In genomic region chr13:100451923-100452322, GRCh38 we compare ENCODE assay signal across 28 cellular contexts.
A peak's percentile ranks its signal among the peaks of the same experiment; 100 is the strongest.
DNase-seq lines count a peak whose midpoint lies in the region; ATAC-seq, FAIRE-seq and TF ChIP-seq lines count a peak whose summit lies in the region.
"Had no signal": no experiment of that assay in that cellular context is flagged by ENCODE, and none has a peak within 500 bp of the region (broad histone marks: within the 10 kb centered on the region; RNA-seq: fewer than 3 reads in every experiment).

No MANE protein-coding gene starts in this region.

- POLR2A ChIA-PET in activated CD8-positive, alpha-beta T cell treated with anti-CD3 and anti-CD28 coated beads, Interleukin-2, amount 10 ng/mL, durations not matched to agents 7 days and 5 days (lab: Charles Lee) = no interaction called here
- POLR2A ChIA-PET in activated CD8-positive, alpha-beta T cell treated with anti-CD3 and anti-CD28 coated beads for 36 hours (lab: Charles Lee) = no interaction called here
- POLR2A ChIA-PET in HEK293 (lab: Yijun Ruan, JAX) = no interaction called here

- no peaks in the 10 kb centered on the region for H3K4me1 ChIP-seq in HEK293 (ENCODE audit: control insufficient read depth, insufficient read depth, low read length)
- H3K4me1 ChIP-seq in neural progenitor cell = no peaks in the 10 kb centered on the region
- H3K4me1 ChIP-seq: BE2C, SJCRH30 had no signal

- no peaks in the 10 kb centered on the region for H3K27me3 ChIP-seq in neural progenitor cell
- H3K27me3 ChIP-seq: BE2C, MG63, SJCRH30 had no signal

- no peak overlapping the region for H3K4me3 Mint-ChIP-seq in activated CD8-positive, alpha-beta T cell treated with anti-CD3 and anti-CD28 coated beads, Interleukin-2, amount 10 ng/mL, durations not matched to agents 7 days and 5 days
- H3K4me3 Mint-ChIP-seq in activated CD8-positive, alpha-beta T cell treated with anti-CD3 and anti-CD28 coated beads for 36 hours = no peak overlapping the region
- H3K4me3 Mint-ChIP-seq in endothelial cell (ENCODE audit: unreplicated experiment) (peak overlapping the region; percentile 76), neural progenitor cell (no peak overlapping the region)
- H3K4me3 Mint-ChIP-seq: CD14-positive monocyte; CD8-positive, alpha-beta memory T cell had no signal

- H2AFZ ChIP-seq in neural progenitor cell (replicated peaks) = no peak overlapping the region
- H2AFZ ChIP-seq: PC-9 had no signal

- H3K36me3 ChIP-seq in HEK293 (ENCODE audit: control insufficient read depth in 2 of 2, insufficient read depth in 1 of 2, low read length in 2 of 2) (no peaks in the 10 kb centered on the region), neural progenitor cell (no peaks in the 10 kb centered on the region)
- H3K36me3 ChIP-seq: BE2C, MG63, SJCRH30 had no signal

- H3K4me1 Mint-ChIP-seq in activated CD8-positive, alpha-beta T cell treated with anti-CD3 and anti-CD28 coated beads, Interleukin-2, amount 10 ng/mL, durations not matched to agents 7 days and 5 days (ENCODE audit: low read depth) = peaks cover 10% of the 10 kb centered on the region
- peaks cover 11% of the 10 kb centered on the region for H3K4me1 Mint-ChIP-seq in activated CD8-positive, alpha-beta T cell treated with anti-CD3 and anti-CD28 coated beads for 36 hours (ENCODE audit: low read depth)
- H3K4me1 Mint-ChIP-seq in endothelial cell (ENCODE audit: unreplicated experiment) = peaks cover 5% of the 10 kb centered on the region
- H3K4me1 Mint-ChIP-seq in neural progenitor cell = peaks cover 8% of the 10 kb centered on the region
- H3K4me1 Mint-ChIP-seq: CD14-positive monocyte had no signal

- no peak for ATAC-seq in activated CD8-positive, alpha-beta T cell treated with anti-CD3 and anti-CD28 coated beads, Interleukin-2, amount 10 ng/mL, durations not matched to agents 7 days and 5 days
- ATAC-seq in activated CD8-positive, alpha-beta T cell treated with anti-CD3 and anti-CD28 coated beads for 36 hours = no peak
- ATAC-seq: HCT116, Right ventricle myocardium inferior had no signal

- no peaks in the 10 kb centered on the region for H3K9me3 Mint-ChIP-seq in activated CD8-positive, alpha-beta T cell treated with anti-CD3 and anti-CD28 coated beads, Interleukin-2, amount 10 ng/mL, durations not matched to agents 7 days and 5 days (ENCODE audit: insufficient read depth)
- no peaks in the 10 kb centered on the region for H3K9me3 Mint-ChIP-seq in activated CD8-positive, alpha-beta T cell treated with anti-CD3 and anti-CD28 coated beads for 36 hours
- H3K9me3 Mint-ChIP-seq in endothelial cell (ENCODE audit: unreplicated experiment) (no peaks in the 10 kb centered on the region), neural progenitor cell (peaks cover 2% of the 10 kb centered on the region)
- H3K9me3 Mint-ChIP-seq: CD8-positive, alpha-beta memory T cell had no signal

- TF ChIP-seq CTCF in activated CD8-positive, alpha-beta T cell treated with anti-CD3 and anti-CD28 coated beads for 36 hours (IDR thresholded peaks at IDR 0.05) = no peak
- TF ChIP-seq CTCF in HEK293 (tag by site-specific recombination; IDR thresholded peaks at IDR 0.05) (no peak), endothelial cell (IDR thresholded peaks at IDR 0.05; ENCODE audit: unreplicated experiment) (no peak), neural progenitor cell (IDR thresholded peaks at IDR 0.05) (no peak)

- no peak for DNase-seq in activated CD8-positive, alpha-beta T cell treated with anti-CD3 and anti-CD28 coated beads, Interleukin-2, amount 10 ng/mL, durations not matched to agents 7 days and 5 days
- DNase-seq in activated CD8-positive, alpha-beta T cell treated with anti-CD3 and anti-CD28 coated beads for 36 hours = no peak
- no peak for DNase-seq in endothelial cell (ENCODE audit: low spot score)
- no peak for DNase-seq in neural progenitor cell (ENCODE audit: low spot score)
- no peak for DNase-seq in urothelium cell line (ENCODE audit: low spot score)
- no peak for DNase-seq in NCI-H1436 treated with DMSO at 0.1 percent for 48 hours (lab: John Stamatoyannopoulos, UW)
- no peak for DNase-seq in NCI-H2196 (lab: John Stamatoyannopoulos, UW; ENCODE audit: unreplicated experiment)
- DNase-seq: 8988T; ACHN; BE2C; CD8-positive, alpha-beta memory T cell; GOT3; IMR-90; KG1; MG63; NCI-H1105 treated with DMSO at 0.1 percent for 48 hours; NCI-H2029; NCI-H446 treated with DMSO at 0.1 percent for 48 hours; NCI-H526; NK-92 treated with Interleukin-12 subunit alpha and Interleukin-12 subunit beta, amount 100 ng/mL, for 24 hours; PC-9; SJCRH30 had no signal

- intact Hi-C loops in activated CD8-positive, alpha-beta T cell treated with anti-CD3 and anti-CD28 coated beads for 36 hours (cut with micrococcal nuclease) = no loop called here

- no peak for FAIRE-seq in urothelium cell line (lab: Jason Lieb, UNC)
- FAIRE-seq: D721Med, GM18507 had no signal

- H3K9me3 ChIP-seq in HEK293 (ENCODE audit: control insufficient read depth, insufficient read depth, low read depth, low read length) (no peaks in the 10 kb centered on the region), neural progenitor cell (ENCODE audit: low read depth) (no peaks in the 10 kb centered on the region)
- H3K9me3 ChIP-seq: BE2C, MG63, SJCRH30 had no signal

- H3K4me2 ChIP-seq in neural progenitor cell = no peak overlapping the region
- H3K4me2 ChIP-seq: PC-9 had no signal

- H3K27ac Mint-ChIP-seq in activated CD8-positive, alpha-beta T cell treated with anti-CD3 and anti-CD28 coated beads, Interleukin-2, amount 10 ng/mL, durations not matched to agents 7 days and 5 days = peak overlapping the region; percentile 64
- no peak overlapping the region for H3K27ac Mint-ChIP-seq in activated CD8-positive, alpha-beta T cell treated with anti-CD3 and anti-CD28 coated beads for 36 hours
- H3K27ac Mint-ChIP-seq in endothelial cell (ENCODE audit: unreplicated experiment) (peak overlapping the region; percentile 65), neural progenitor cell (peak overlapping the region; percentile 67)

- H3K4me3 ChIP-seq in HEK293 (ENCODE audit: low read depth, low read length) = no peak overlapping the region
- H3K4me3 ChIP-seq in neural progenitor cell = no peak overlapping the region
- H3K4me3 ChIP-seq: MG63, PC-9, SJCRH30 had no signal

- CTCF ChIA-PET in activated CD8-positive, alpha-beta T cell treated with anti-CD3 and anti-CD28 coated beads, Interleukin-2, amount 10 ng/mL, durations not matched to agents 7 days and 5 days (lab: Charles Lee) = no interaction called here
- CTCF ChIA-PET in activated CD8-positive, alpha-beta T cell treated with anti-CD3 and anti-CD28 coated beads for 36 hours (lab: Charles Lee) = no interaction called here
- CTCF ChIA-PET in HEK293 (lab: Yijun Ruan, JAX) = no interaction called here

- no peaks in the 10 kb centered on the region for H4K20me1 ChIP-seq in neural progenitor cell (ENCODE audit: low read depth)

- H3K9ac ChIP-seq in neural progenitor cell = no peak overlapping the region

- no peaks in the 10 kb centered on the region for H3F3A ChIP-seq in neural progenitor cell (ENCODE audit: low read depth)

- no peaks in the 10 kb centered on the region for H3K27me3 Mint-ChIP-seq in activated CD8-positive, alpha-beta T cell treated with anti-CD3 and anti-CD28 coated beads, Interleukin-2, amount 10 ng/mL, durations not matched to agents 7 days and 5 days (ENCODE audit: low read depth)
- H3K27me3 Mint-ChIP-seq in activated CD8-positive, alpha-beta T cell treated with anti-CD3 and anti-CD28 coated beads for 36 hours = no peaks in the 10 kb centered on the region
- H3K27me3 Mint-ChIP-seq in endothelial cell (ENCODE audit: unreplicated experiment) (peaks cover 14% of the 10 kb centered on the region), neural progenitor cell (ENCODE audit: insufficient read depth, low read depth) (peaks cover 2% of the 10 kb centered on the region)

- no peak overlapping the region for H3K27ac ChIP-seq in HEK293 (ENCODE audit: extremely low read depth, low read depth, low read length)
- H3K27ac ChIP-seq in neural progenitor cell = no peak overlapping the region
- H3K27ac ChIP-seq: PC-9, SJCRH30 had no signal

- no peaks in the 10 kb centered on the region for H3K79me2 ChIP-seq in neural progenitor cell (ENCODE audit: low read depth)

- H3K36me3 Mint-ChIP-seq in activated CD8-positive, alpha-beta T cell treated with anti-CD3 and anti-CD28 coated beads, Interleukin-2, amount 10 ng/mL, durations not matched to agents 7 days and 5 days (ENCODE audit: low read depth) = no peaks in the 10 kb centered on the region
- H3K36me3 Mint-ChIP-seq in activated CD8-positive, alpha-beta T cell treated with anti-CD3 and anti-CD28 coated beads for 36 hours (ENCODE audit: low read depth) = peaks cover 2% of the 10 kb centered on the region
- H3K36me3 Mint-ChIP-seq in endothelial cell (ENCODE audit: low read depth, unreplicated experiment) = peaks cover 21% of the 10 kb centered on the region
- H3K36me3 Mint-ChIP-seq in neural progenitor cell = peaks cover 31% of the 10 kb centered on the region

TF ChIP-seq in HEK293, 187 proteins besides CTCF, POLR2A, EP300 and RAD21 (continues in another document):
- no peak for TF ChIP-seq ZNF423 (tag by site-specific recombination; IDR thresholded peaks at IDR 0.05)
- no peak for TF ChIP-seq ZNF747 (tag by site-specific recombination; IDR thresholded peaks at IDR 0.05)
- TF ChIP-seq ZXDB (tag by site-specific recombination; IDR thresholded peaks at IDR 0.05) = no peak
- no peak for TF ChIP-seq ZFP37 (tag by site-specific recombination; IDR thresholded peaks at IDR 0.05)
- TF ChIP-seq TCF7L2 (IDR thresholded peaks at IDR 0.05; ENCODE audit: borderline replicate concordance, low read depth, low read length) = no peak
- peak; percentile 44; the same call in 1 of the 2 replicates for TF ChIP-seq ZNF366 (tag by site-specific recombination; conservative IDR thresholded peaks at IDR 0.05)
- no peak for TF ChIP-seq WT1 (tag by site-specific recombination; IDR thresholded peaks at IDR 0.05)
- TF ChIP-seq ZNF169 (tag by site-specific recombination; IDR thresholded peaks at IDR 0.05) = peak; percentile 58; the same call in 1 of the 2 replicates
- no peak for TF ChIP-seq ZNF23 (tag by site-specific recombination; IDR thresholded peaks at IDR 0.05; ENCODE audit: borderline replicate concordance)
- TF ChIP-seq ZNF777 (tag by site-specific recombination; IDR thresholded peaks at IDR 0.05; ENCODE audit: borderline replicate concordance) = no peak
- no peak for TF ChIP-seq ZNF776 (tag by site-specific recombination; IDR thresholded peaks at IDR 0.05; ENCODE audit: borderline replicate concordance)
- no peak for TF ChIP-seq BCL11B (tag by site-specific recombination; IDR thresholded peaks at IDR 0.05; ENCODE audit: low read depth)
